8 cellular contexts compared by ENCODE assay signal in genomic region chr18:72867721-72868665, GRCh38. TPM values are rescaled to one million over a fixed set of nuclear protein-coding genes. Genes with fewer than 3 reads are reported as not detected.
DNase-seq lines count a peak whose midpoint lies in the region; ATAC-seq and TF ChIP-seq lines count a peak whose summit lies in the region.

NETO1 (minus strand) TSS chr18:72867987; CDS start chr18:72867291, 696 bp downstream.

- H3K9me3 ChIP-seq in SK-N-SH (no peaks in the 10 kb centered on the region), iPS DF 6.9 (ENCODE audit: control insufficient read depth, insufficient read depth, low read length) (no peaks in the 10 kb centered on the region), thymus (ENCODE audit: control insufficient read depth) (no peaks in the 10 kb centered on the region)

- no peaks in the 10 kb centered on the region for H4K20me1 ChIP-seq in SK-N-SH (ENCODE audit: insufficient read depth)

- no peak within 1 kb of the TSS for H3K9ac ChIP-seq in SK-N-SH

- no peaks in the 10 kb centered on the region for H3F3A ChIP-seq in SK-N-SH (replicated peaks; ENCODE audit: insufficient read depth)

- H3K27ac ChIP-seq in SK-N-SH (ENCODE audit: low read depth in 2 of 2, low read length in 1 of 2) (no peak within 1 kb of the TSS), iPS DF 6.9 (ENCODE audit: low read length) (no peak within 1 kb of the TSS), thymus (ENCODE audit: low read depth) (no peak within 1 kb of the TSS)

- POLR2A ChIA-PET in SK-N-SH (lab: Yijun Ruan, JAX), result no interaction called here

- TF ChIP-seq EP300 in SK-N-SH (IDR thresholded peaks at IDR 0.05; ENCODE audit: borderline replicate concordance in 1 of 2, low read depth in 1 of 2, low read length in 1 of 2), result no peak

- CTCF ChIA-PET in SK-N-SH (lab: Yijun Ruan, JAX), result no interaction called here

- H3K4me2 ChIP-seq in SK-N-SH, result no peak within 1 kb of the TSS

- H3K9me2 ChIP-seq in SK-N-SH, result no peaks in the 10 kb centered on the region

- ATAC-seq in SK-N-SH treated with all-trans-retinoic acid at 6 μM for 48 hours (no peak), GM18870 (IDR thresholded peaks at IDR 0.05; ENCODE audit: unreplicated experiment) (no peak)
- no peak for ATAC-seq in activated CD4-positive, CD25-positive, alpha-beta regulatory T cell treated with anti-CD3 and anti-CD28 coated beads, Interleukin-2, amount 50 U/mL, for 24 hours

- DNase-seq in SK-N-SH (peak; percentile 35), RPMI8226 (peak; percentile 53), iPS DF 6.9 (ENCODE audit: low read depth, low spot score) (no peak), SIG-M5 treated with dmso at 0.1 percent for 504 hours (lab: John Stamatoyannopoulos, UW; ENCODE audit: unreplicated experiment) (no peak)

- H3K4me3 ChIP-seq in SK-N-SH (ENCODE audit: low read depth in 2 of 2, low read length in 1 of 2) (no peak within 1 kb of the TSS), iPS DF 6.9 (ENCODE audit: low read length) (peak within 1 kb of the TSS; percentile 78), thymus (ENCODE audit: low read length) (peak within 1 kb of the TSS; percentile 34)

- no peaks in the 10 kb centered on the region for H3K79me2 ChIP-seq in SK-N-SH (ENCODE audit: insufficient read depth)

- H3K27me3 ChIP-seq in SK-N-SH (ENCODE audit: insufficient read depth) (peaks cover 37% of the 10 kb centered on the region), iPS DF 6.9 (ENCODE audit: control insufficient read depth, insufficient read depth, low read length) (peaks cover 8% of the 10 kb centered on the region; the same call in 1 of the 2 replicates), thymus (ENCODE audit: control insufficient read depth, insufficient read depth) (peaks cover 37% of the 10 kb centered on the region)

- TF ChIP-seq CTCF in SK-N-SH (IDR thresholded peaks at IDR 0.05), result no peak

- no peaks in the 10 kb centered on the region for H3K4me1 ChIP-seq in SK-N-SH (ENCODE audit: control insufficient read depth in 1 of 2, insufficient read depth in 2 of 2, low read depth in 1 of 2, low read length in 1 of 2)
- peaks cover 2% of the 10 kb centered on the region; the same call in 1 of the 2 replicates for H3K4me1 ChIP-seq in iPS DF 6.9 (ENCODE audit: control insufficient read depth, insufficient read depth, low read length)
- no peaks in the 10 kb centered on the region for H3K4me1 ChIP-seq in thymus (ENCODE audit: control insufficient read depth, insufficient read depth, low read length)

- no peak for TF ChIP-seq RAD21 in SK-N-SH (IDR thresholded peaks at IDR 0.05; ENCODE audit: low read length)

- 15% methylated on average over 12 of the region's 94 CpGs for WGBS in SK-N-SH (ENCODE audit: low lambda C conversion rate)
- no CpG with 5 or more reads among the region's 94 CpGs for WGBS in iPS DF 6.9 (ENCODE audit: insufficient coverage, insufficient read length)
- 3% methylated on average over 92 of the region's 94 CpGs for WGBS in thymus

- H3K36me3 ChIP-seq in SK-N-SH (replicated peaks in 1 of 2; ENCODE audit: control insufficient read depth in 1 of 2, insufficient read depth in 2 of 2, low read length in 1 of 2), result no peaks in the 10 kb centered on the region
- H3K36me3 ChIP-seq in iPS DF 6.9 (ENCODE audit: control insufficient read depth, insufficient read depth, low read length), result no peaks in the 10 kb centered on the region; the same call in 1 of the 2 replicates
- no peaks in the 10 kb centered on the region for H3K36me3 ChIP-seq in thymus (ENCODE audit: control insufficient read depth, insufficient read depth)

- no peak within 1 kb of the TSS for H2AFZ ChIP-seq in SK-N-SH (ENCODE audit: low read depth)

TF ChIP-seq in SK-N-SH, 30 proteins besides CTCF, POLR2A, EP300 and RAD21:
- no peak for TF ChIP-seq TEAD4 (IDR thresholded peaks at IDR 0.05; ENCODE audit: borderline replicate concordance, insufficient read depth)
- no peak for TF ChIP-seq YY1 (IDR thresholded peaks at IDR 0.05; ENCODE audit: low read depth)
- no peak for TF ChIP-seq FOSL2 (IDR thresholded peaks at IDR 0.05; ENCODE audit: borderline replicate concordance, low read depth)
- TF ChIP-seq MXI1 (IDR thresholded peaks at IDR 0.05; ENCODE audit: low read depth, low read length), result no peak
- no peak for TF ChIP-seq TAF1 (IDR thresholded peaks at IDR 0.05; ENCODE audit: borderline replicate concordance, low read depth, low read length)
- no peak for TF ChIP-seq GABPA (IDR thresholded peaks at IDR 0.05; ENCODE audit: low read depth)

TF ChIP-seq in SK-N-SH treated with all-trans-retinoic acid at 6 μM for 48 hours, 23 proteins besides CTCF, POLR2A, EP300 and RAD21:
- TF ChIP-seq ZFP30 (CRISPR knock-in tag; IDR thresholded peaks at IDR 0.05) (no peak), ZC3H10 (CRISPR knock-in tag; IDR thresholded peaks at IDR 0.05) (no peak), SNAI2 (CRISPR knock-in tag; IDR thresholded peaks at IDR 0.05) (no peak), ARNTL (CRISPR knock-in tag; IDR thresholded peaks at IDR 0.05; ENCODE audit: borderline replicate concordance, low read depth) (no peak), PPARA (CRISPR knock-in tag; IDR thresholded peaks at IDR 0.05; ENCODE audit: borderline replicate concordance) (no peak), OSR1 (CRISPR knock-in tag; IDR thresholded peaks at IDR 0.05) (no peak), TSHZ2 (CRISPR knock-in tag; IDR thresholded peaks at IDR 0.05) (no peak), TOX (CRISPR knock-in tag; IDR thresholded peaks at IDR 0.05; ENCODE audit: borderline replicate concordance) (no peak), PATZ1 (CRISPR knock-in tag; IDR thresholded peaks at IDR 0.05; ENCODE audit: borderline replicate concordance) (no peak), GLIS3 (CRISPR knock-in tag; IDR thresholded peaks at IDR 0.05) (no peak)

RNA-seq across cellular contexts. Expression of gene NETO1, which starts in this region (rescaled TPM):
- polyA plus RNA-seq in SK-N-SH (2012; rRNA removed) (not detected in 2 replicates), thymus (2.1 TPM)
- not detected in 2 replicates for polyA plus RNA-seq in SK-N-SH (2012; cell fraction: cytosol; rRNA removed)
- polyA plus RNA-seq in SK-N-SH (2012; cell fraction: nucleus; rRNA removed), result not detected in 2 replicates

Comparison
In these comparisons a context has a peak if more than half of its experiments do, and no peak if none do; other contexts are left out.
1. Peak in DNase-seq in SK-N-SH; RNA of the gene not detected or under 1 TPM.
2. H3K4me3 ChIP-seq: peak in iPS DF 6.9 (single experiment) and thymus (single experiment); none in SK-N-SH (0 of 2).